19 cellular contexts compared by ENCODE assay signal in genomic region chr13:27665761-27666160, GRCh38. TPM values are rescaled to one million over a fixed set of nuclear protein-coding genes. Genes with fewer than 3 reads are reported as not detected.
DNase-seq lines count a peak whose midpoint lies in the region; ATAC-seq, FAIRE-seq and TF ChIP-seq lines count a peak whose summit lies in the region.
"Had no signal": no experiment of that assay in that cellular context is flagged by ENCODE, and none has a peak within 500 bp of the region (broad histone marks: within the 10 kb centered on the region; RNA-seq: fewer than 3 reads in every experiment).

No MANE protein-coding gene starts in this region.

- H4K20me1 ChIP-seq in keratinocyte (ENCODE audit: control insufficient read depth, extremely low read depth, insufficient read depth, low read length) = no peaks in the 10 kb centered on the region

- H3K4me1 ChIP-seq in Caco-2 (0 out of 2 replicates have a peak, but pooled peaks cover 3% of the 10 kb centered on the region), Panc1 (ENCODE audit: control insufficient read depth, insufficient read depth, low read length) (no peaks in the 10 kb centered on the region), keratinocyte (ENCODE audit: control insufficient read depth, extremely low read depth, insufficient read depth, low read length) (peaks cover 22% of the 10 kb centered on the region)

- no peaks in the 10 kb centered on the region for H3K9me3 ChIP-seq in Caco-2
- H3K9me3 ChIP-seq in Panc1 (ENCODE audit: control insufficient read depth, insufficient read depth, low read depth, low read length) = no peaks in the 10 kb centered on the region
- H3K9me3 ChIP-seq in keratinocyte (ENCODE audit: control insufficient read depth, low read depth, low read length) = no peaks in the 10 kb centered on the region

- CTCF ChIA-PET in Caco-2 (lab: Charles Lee) = interaction anchor here (0.6 kb wide), 1 partner anchor 160 kb away, joined by 3 read pairs; no protein-coding TSS in a partner anchor
- CTCF ChIA-PET in Panc1 (lab: Charles Lee) = no interaction called here

- no peak overlapping the region for H3K9ac ChIP-seq in keratinocyte (ENCODE audit: control insufficient read depth, extremely low read depth, insufficient read depth, low read length)

- no peaks in the 10 kb centered on the region for H3K27me3 Mint-ChIP-seq in Caco-2 (ENCODE audit: insufficient read depth, unreplicated experiment)
- no peaks in the 10 kb centered on the region for H3K27me3 Mint-ChIP-seq in stimulated activated naive B cell treated with anti-CD40 and anti-IgM and Interleukin-4, amounts not matched to agents 10 μg/mL and 1 μg/mL and 100 μg/mL, for 72 hours
- H3K27me3 Mint-ChIP-seq: B cell; CD4-positive, alpha-beta memory T cell; IgD-negative memory B cell had no signal

- POLR2A ChIA-PET in Caco-2 (lab: Charles Lee) = no interaction called here
- POLR2A ChIA-PET in Panc1 (lab: Charles Lee) = no interaction called here

- H3K79me2 ChIP-seq in keratinocyte (ENCODE audit: control insufficient read depth, insufficient read depth, low read length) = no peaks in the 10 kb centered on the region

- DNase-seq in Caco-2 = no peak
- DNase-seq in Panc1 (ENCODE audit: low read depth, low spot score) = no peak
- DNase-seq in keratinocyte (ENCODE audit: low read depth, low spot score) = no peak
- no peak for DNase-seq in stimulated activated naive B cell treated with anti-CD40 and anti-IgM and Interleukin-4, amounts not matched to agents 10 μg/mL and 1 μg/mL and 100 μg/mL, for 72 hours
- DNase-seq in GM19239 (ENCODE audit: insufficient read length, low spot score) = no peak
- no peak for DNase-seq in activated CD4-positive, alpha-beta T cell treated with anti-CD3 and anti-CD28 coated beads, Interleukin-2, amount 50 U/mL, for 4 hours
- DNase-seq: CD4-positive, alpha-beta memory T cell; DMS153; DMS79 treated with DMSO at 0.1 percent for 48 hours; EL had no signal

- H3K9me3 Mint-ChIP-seq in Caco-2 (ENCODE audit: unreplicated experiment) = no peaks in the 10 kb centered on the region
- no peaks in the 10 kb centered on the region for H3K9me3 Mint-ChIP-seq in stimulated activated naive B cell treated with anti-CD40 and anti-IgM and Interleukin-4, amounts not matched to agents 10 μg/mL and 1 μg/mL and 100 μg/mL, for 72 hours
- H3K9me3 Mint-ChIP-seq: CD4-positive, alpha-beta memory T cell; IgD-negative memory B cell had no signal

- TF ChIP-seq CTCF in Caco-2 (IDR thresholded peaks at IDR 0.05; ENCODE audit: insufficient read depth in 1 of 2, low read depth in 1 of 2, low read length in 1 of 2, severe bottlenecking in 1 of 2, unreplicated experiment in 1 of 2) (no peak), Panc1 (IDR thresholded peaks at IDR 0.05) (no peak), keratinocyte (optimal IDR thresholded peaks at IDR 0.05 in 1 of 3, IDR thresholded peaks at IDR 0.05 in 1 of 3, conservative IDR thresholded peaks at IDR 0.05 in 1 of 3; ENCODE audit: extremely low read depth in 1 of 3, insufficient read depth in 2 of 3, low read length in 3 of 3) (no peak)

- ATAC-seq in Panc1 = no peak
- ATAC-seq in stimulated activated naive B cell treated with anti-CD40 and anti-IgM and Interleukin-4, amounts not matched to agents 10 μg/mL and 1 μg/mL and 100 μg/mL, for 72 hours (replicated peaks) = no peak
- ATAC-seq in GM21390 (IDR thresholded peaks at IDR 0.05; ENCODE audit: unreplicated experiment) = no peak
- ATAC-seq: HCT116 had no signal

- no peak overlapping the region for H3K27ac Mint-ChIP-seq in Caco-2 (ENCODE audit: unreplicated experiment)
- peak overlapping the region; percentile 31 for H3K27ac Mint-ChIP-seq in stimulated activated naive B cell treated with anti-CD40 and anti-IgM and Interleukin-4, amounts not matched to agents 10 μg/mL and 1 μg/mL and 100 μg/mL, for 72 hours
- H3K27ac Mint-ChIP-seq: B cell; CD4-positive, alpha-beta memory T cell had no signal

- no peak overlapping the region for H3K27ac ChIP-seq in Panc1 (ENCODE audit: low read length)
- no peak overlapping the region for H3K27ac ChIP-seq in keratinocyte (ENCODE audit: control insufficient read depth, insufficient read depth, low read length)
- H3K27ac ChIP-seq: C4-2B had no signal

- BruUV-seq in Caco-2 (replicated peaks; lab: Mats Ljungman, UMichigan) (TSS peak; percentile 58), Panc1 (replicated peaks; lab: Mats Ljungman, UMichigan) (TSS peak; percentile 64)

- peaks cover 3% of the 10 kb centered on the region for H3K9me1 ChIP-seq in keratinocyte (ENCODE audit: control insufficient read depth, extremely low read depth, insufficient read depth, low read length)

- intact Hi-C loops in Caco-2 (cut with micrococcal nuclease; ENCODE audit: unreplicated experiment) (loop anchor here (2.0 kb wide), 1 partner anchor 161 kb away; no protein-coding TSS in a partner anchor), Panc1 (cut with micrococcal nuclease; ENCODE audit: unreplicated experiment) (no loop called here)

- H3K36me3 Mint-ChIP-seq in Caco-2 (ENCODE audit: insufficient read depth, unreplicated experiment) = no peaks in the 10 kb centered on the region
- peaks cover 13 to 22% of the 10 kb centered on the region in 2 donors for H3K36me3 Mint-ChIP-seq in stimulated activated naive B cell treated with anti-CD40 and anti-IgM and Interleukin-4, amounts not matched to agents 10 μg/mL and 1 μg/mL and 100 μg/mL, for 72 hours
- H3K36me3 Mint-ChIP-seq: IgD-negative memory B cell had no signal

- FAIRE-seq in keratinocyte (lab: Jason Lieb, UNC) (no peak), GM19239 (lab: Jason Lieb, UNC) (no peak)
- FAIRE-seq: D721Med, G401.6, GM12892, H54 had no signal

- no peaks in the 10 kb centered on the region for H3K27me3 ChIP-seq in Caco-2 (replicated peaks; ENCODE audit: control insufficient read depth, insufficient read depth, low read length)
- H3K27me3 ChIP-seq in Panc1 (ENCODE audit: control insufficient read depth, insufficient read depth, low read length) = no peaks in the 10 kb centered on the region
- H3K27me3 ChIP-seq in keratinocyte (ENCODE audit: control insufficient read depth, extremely low read depth, insufficient read depth, low read length) = no peaks in the 10 kb centered on the region

- H2AFZ ChIP-seq in keratinocyte (ENCODE audit: control insufficient read depth, low read length) = no peak overlapping the region

- H3K4me2 ChIP-seq in keratinocyte (ENCODE audit: control insufficient read depth, extremely low read depth, insufficient read depth, low read depth, low read length) = peak overlapping the region; percentile 16

- no peak overlapping the region for H3K4me3 Mint-ChIP-seq in Caco-2 (ENCODE audit: unreplicated experiment)
- no peak overlapping the region for H3K4me3 Mint-ChIP-seq in stimulated activated naive B cell treated with anti-CD40 and anti-IgM and Interleukin-4, amounts not matched to agents 10 μg/mL and 1 μg/mL and 100 μg/mL, for 72 hours
- H3K4me3 Mint-ChIP-seq: B cell; CD4-positive, alpha-beta memory T cell; IgD-negative memory B cell had no signal

- dilution Hi-C loops in keratinocyte (cut with MboI; ENCODE audit: extremely low pct_ligation_motif_present, low sequenced_read_pairs) = no loop called here

- in situ Hi-C loops in Panc1 (cut with HindIII; ENCODE audit: low pct_unique_long_range_greater_than_20kb, low sequenced_read_pairs) = no loop called here

- H3K36me3 ChIP-seq in Caco-2 (ENCODE audit: control insufficient read depth, insufficient read depth, low read length) (no peaks in the 10 kb centered on the region), Panc1 (ENCODE audit: control insufficient read depth, insufficient read depth, low read length) (no peaks in the 10 kb centered on the region), keratinocyte (ENCODE audit: control insufficient read depth in 2 of 2, extremely low read depth in 1 of 2, insufficient read depth in 2 of 2, low read length in 2 of 2) (peaks cover 2% of the 10 kb centered on the region in 2 experiments)

- no peaks in the 10 kb centered on the region for H3K4me1 Mint-ChIP-seq in Caco-2 (ENCODE audit: low read depth, unreplicated experiment)
- peaks cover 1 to 2% of the 10 kb centered on the region in 2 donors for H3K4me1 Mint-ChIP-seq in stimulated activated naive B cell treated with anti-CD40 and anti-IgM and Interleukin-4, amounts not matched to agents 10 μg/mL and 1 μg/mL and 100 μg/mL, for 72 hours
- H3K4me1 Mint-ChIP-seq: B cell, IgD-negative memory B cell had no signal

- no peak overlapping the region for H3K4me3 ChIP-seq in Caco-2 (ENCODE audit: low read depth, low read length)
- H3K4me3 ChIP-seq in Panc1 (ENCODE audit: low read depth in 2 of 2, low read length in 2 of 2) = no peak overlapping the region
- no peak overlapping the region for H3K4me3 ChIP-seq in keratinocyte (ENCODE audit: control insufficient read depth in 2 of 3, extremely low read depth in 1 of 3, insufficient read depth in 2 of 3, low read depth in 1 of 3, low read length in 3 of 3)

RNA-seq across cellular contexts. Expression of gene POLR1D, which starts 44.1 kb away (rescaled TPM):
- total RNA-seq in Caco-2 (2022) (198 and 201 TPM in 2 replicates), Panc1 (2021; ENCODE audit: unreplicated experiment) (75.6 TPM)
- 61.7 TPM for polyA plus RNA-seq in Panc1 (2012; ENCODE audit: insufficient read length)
- 152 to 235 TPM (median 204 TPM) in 3 replicates for polyA plus RNA-seq in keratinocyte
- polyA plus RNA-seq in keratinocyte (2011; ENCODE audit: low read depth) = 183 TPM
- polyA plus RNA-seq in keratinocyte (2011; cell fraction: cytosol; rRNA removed) = 199 and 322 TPM in 2 replicates
- polyA plus RNA-seq in keratinocyte (2011; cell fraction: nucleus; rRNA removed) = 96.8 and 102 TPM in 2 replicates
- 193 and 217 TPM in 2 replicates for polyA plus RNA-seq in keratinocyte (2012; ENCODE audit: low replicate concordance)
- polyA minus RNA-seq in keratinocyte = 29.4 to 86.5 TPM (median 63.1 TPM) in 3 replicates
- 79.4 TPM for polyA minus RNA-seq in keratinocyte (2011; cell fraction: cytosol; rRNA and poly(A)+ RNA removed)
- polyA minus RNA-seq in keratinocyte (2011; cell fraction: nucleus; rRNA and poly(A)+ RNA removed) = 18.8 and 27.7 TPM in 2 replicates

RNA-seq across cellular contexts. Expression of gene LNX2, which starts 45.4 kb away (rescaled TPM):
- total RNA-seq in Caco-2 (2022) (23.8 and 24.4 TPM in 2 replicates), Panc1 (2021; ENCODE audit: unreplicated experiment) (11.6 TPM)
- 4.3 TPM for polyA plus RNA-seq in Panc1 (2012; ENCODE audit: insufficient read length)
- polyA plus RNA-seq in keratinocyte = 12.1 to 17.0 TPM (median 14.4 TPM) in 3 replicates
- polyA plus RNA-seq in keratinocyte (2011; ENCODE audit: low read depth) = 5.5 TPM
- polyA plus RNA-seq in keratinocyte (2011; cell fraction: cytosol; rRNA removed) = 9.5 and 13.5 TPM in 2 replicates
- 18.1 and 19.1 TPM in 2 replicates for polyA plus RNA-seq in keratinocyte (2011; cell fraction: nucleus; rRNA removed)
- polyA plus RNA-seq in keratinocyte (2012; ENCODE audit: low replicate concordance) = 9.1 and 10.4 TPM in 2 replicates
- 16.2 to 22.1 TPM (median 19.6 TPM) in 3 replicates for polyA minus RNA-seq in keratinocyte
- 11.5 TPM for polyA minus RNA-seq in keratinocyte (2011; cell fraction: cytosol; rRNA and poly(A)+ RNA removed)
- polyA minus RNA-seq in keratinocyte (2011; cell fraction: nucleus; rRNA and poly(A)+ RNA removed) = 17.7 and 35.8 TPM in 2 replicates
